25 cellular contexts compared by ENCODE assay signal in genomic region chr11:28243057-28243456, GRCh38.
"Had no signal": no experiment of that assay in that cellular context is flagged by ENCODE, and none has a peak within 500 bp of the region (broad histone marks: within the 10 kb centered on the region; RNA-seq: fewer than 3 reads in every experiment).

No MANE protein-coding gene starts in this region.

- H3K4me3 ChIP-seq: breast epithelium, esophagus muscularis mucosa, left lung, neural progenitor cell, ovary, psoas muscle, stomach, upper lobe of left lung had no signal

- H3K27ac ChIP-seq: breast epithelium, esophagus muscularis mucosa, left lung, neural progenitor cell, ovary, psoas muscle, stomach, upper lobe of left lung had no signal

- H2AFZ ChIP-seq: neural progenitor cell had no signal

- FAIRE-seq: endothelial cell of umbilical vein had no signal

- ATAC-seq: activated CD8-positive, alpha-beta T cell treated with anti-CD3 and anti-CD28 coated beads, Interleukin-2, amount 10 ng/mL, durations not matched to agents 7 days and 5 days; left lung; psoas muscle; right cardiac atrium; stimulated activated effector memory CD8-positive, alpha-beta T cell treated with anti-CD3 and anti-CD28 coated beads, Interleukin-12 subunit alpha, Interleukin-12 subunit beta, amount 100 ng/mL, for 72 hours had no signal

- H3K4me1 ChIP-seq: breast epithelium, left lung, neural progenitor cell, psoas muscle, stomach, upper lobe of left lung had no signal

- H3K4me2 ChIP-seq: neural progenitor cell had no signal

- H3K36me3 ChIP-seq: breast epithelium, esophagus muscularis mucosa, left lung, neural progenitor cell, ovary, upper lobe of left lung had no signal

- H3K9ac ChIP-seq: neural progenitor cell had no signal

- DNase-seq: activated CD4-positive, alpha-beta T cell treated with anti-CD3 and anti-CD28 coated beads for 48 hours; activated CD4-positive, CD25-positive, alpha-beta regulatory T cell; activated CD8-positive, alpha-beta T cell treated with anti-CD3 and anti-CD28 coated beads, Interleukin-2, amount 10 ng/mL, durations not matched to agents 7 days and 5 days; activated naive CD4-positive, alpha-beta T cell treated with Interleukin-2 at 50 U/mL for 16 hours; activated naive CD8-positive, alpha-beta T cell treated with anti-CD3 and anti-CD28 coated beads, Interleukin-2, amount 10 ng/mL, durations not matched to agents 7 days and 5 days; activated T-cell treated with anti-CD3 and anti-CD28 coated beads, Interleukin-2, amount 50 U/mL, for 24 hours; cerebellar nuclear complex; dermis blood vessel endothelial cell; effector memory CD4-positive, alpha-beta T cell; hippocampal formation; islet precursor cell; left lung; mammary epithelial cell; ovary; psoas muscle; right cardiac atrium; stimulated activated CD4-positive, alpha-beta T cell treated with anti-CD3 and anti-CD28 coated beads, Interleukin-4, amount 100 ng/mL, for 24 hours; stomach; T1000; upper lobe of left lung had no signal

- H3K27me3 ChIP-seq: breast epithelium, esophagus muscularis mucosa, left lung, neural progenitor cell, ovary, stomach, upper lobe of left lung had no signal

- H3K9me3 ChIP-seq: breast epithelium, esophagus muscularis mucosa, left lung, ovary, psoas muscle, stomach, upper lobe of left lung had no signal
